Comparison of ENCODE assay signal across 1 cellular context in the genomic region with DNA sequence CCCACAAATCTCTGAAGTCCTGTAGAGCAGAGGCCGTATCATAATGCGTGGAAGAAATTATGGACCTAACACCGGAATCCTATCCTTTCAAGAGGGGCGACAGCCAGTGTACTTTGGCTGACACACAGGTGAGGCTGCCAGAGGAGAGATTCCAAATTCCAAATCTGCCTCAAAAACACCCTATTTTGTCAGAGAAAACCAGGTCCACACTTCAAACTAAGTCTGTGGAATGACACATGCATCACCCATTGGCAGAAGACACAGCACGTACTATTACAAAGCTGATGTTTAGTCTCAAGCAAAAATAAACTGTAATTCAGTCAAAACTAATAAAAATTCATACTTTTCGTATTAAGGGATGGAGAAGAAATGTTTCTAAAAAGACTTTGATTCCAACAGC.
TF ChIP-seq lines count a peak whose summit lies in the region.

No MANE protein-coding gene starts in this region.

TF ChIP-seq in WTC11, 78 proteins besides CTCF, POLR2A, EP300 and RAD21 (continued from another document):
- no peak for TF ChIP-seq HMGA2 (CRISPR knock-in tag; IDR thresholded peaks at IDR 0.05)
